In the genomic region with DNA sequence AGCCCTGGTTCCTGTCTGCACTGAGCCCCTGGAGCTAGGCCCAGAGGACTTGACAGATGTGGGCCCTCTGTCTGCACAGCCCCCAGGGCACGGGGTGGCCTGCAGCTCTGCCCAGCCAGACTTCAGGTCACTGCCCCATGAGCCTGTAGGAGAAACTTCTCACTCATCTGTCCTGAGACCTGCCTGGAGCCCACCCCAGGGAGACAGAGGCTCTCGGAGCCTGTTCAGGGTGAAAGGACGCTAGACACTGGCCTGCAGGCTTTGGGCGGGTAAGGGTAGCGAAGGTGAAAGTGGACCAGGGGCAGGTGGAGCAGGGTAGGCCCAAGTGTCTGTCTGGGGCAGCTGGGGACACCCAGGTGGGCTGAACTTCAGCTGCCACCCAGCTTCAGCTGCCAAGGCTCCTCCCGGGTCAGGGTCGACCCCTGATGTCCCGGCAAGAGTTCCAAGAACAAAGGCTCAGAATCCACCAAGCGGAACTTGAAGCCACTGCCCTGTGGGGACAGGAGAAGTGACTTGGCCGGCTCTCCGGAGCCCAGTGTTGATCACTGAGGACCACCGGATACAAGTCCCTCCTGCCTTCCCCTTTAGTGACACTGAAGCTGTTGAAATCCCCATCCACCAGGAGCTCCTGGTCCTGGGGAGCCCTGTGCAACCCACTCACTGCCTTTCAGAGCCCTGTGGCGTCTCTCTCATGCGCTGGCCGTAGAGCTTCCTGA, we compare ENCODE assay signal across 16 cellular contexts.
DNase-seq lines count a peak whose midpoint lies in the region; ATAC-seq, FAIRE-seq and TF ChIP-seq lines count a peak whose summit lies in the region.
"Had no signal": no experiment of that assay in that cellular context is flagged by ENCODE, and none has a peak within 500 bp of the region (broad histone marks: within the 10 kb centered on the region; RNA-seq: fewer than 3 reads in every experiment).

No MANE protein-coding gene starts in this region.

- H3K9me3 ChIP-seq in RWPE2 (ENCODE audit: severe bottlenecking) (no peaks in the 10 kb centered on the region), kidney (ENCODE audit: control insufficient read depth in 1 of 2, low read length in 2 of 2) (no peaks in the 10 kb centered on the region), psoas muscle (no peaks in the 10 kb centered on the region)
- H3K9me3 ChIP-seq: Caco-2, heart right ventricle, testis had no signal

- FAIRE-seq in kidney (lab: Jason Lieb, UNC), result no peak

- H3K27me3 ChIP-seq in RWPE2 (ENCODE audit: insufficient read depth, poor library complexity, severe bottlenecking) (no peaks in the 10 kb centered on the region), psoas muscle (ENCODE audit: insufficient read depth in 3 of 3, low read length in 2 of 3) (peaks cover 0 to 9% (median 4%) of the 10 kb centered on the region in 3 donors)
- H3K27me3 ChIP-seq: heart right ventricle, testis had no signal

- 82 to 92% (median 88%) methylated on average over 15 of the region's 15 CpGs for WGBS in psoas muscle, 3 donors

- H3K4me1 ChIP-seq in RWPE2 (ENCODE audit: insufficient read depth, poor library complexity, severe bottlenecking) (peaks cover 17% of the 10 kb centered on the region), kidney (ENCODE audit: control insufficient read depth in 1 of 2, insufficient read depth in 1 of 2, low read depth in 1 of 2, low read length in 2 of 2) (peaks cover 0 to 15% of the 10 kb centered on the region in 2 donors), psoas muscle (peaks cover 8% of the 10 kb centered on the region)

- H3K36me3 ChIP-seq in RWPE2 (ENCODE audit: low read depth) (no peaks in the 10 kb centered on the region), kidney (ENCODE audit: control insufficient read depth in 1 of 2, insufficient read depth in 2 of 2, low read length in 2 of 2) (no peaks in the 10 kb centered on the region), psoas muscle (ENCODE audit: insufficient read depth in 1 of 2, low read depth in 1 of 2) (no peaks in the 10 kb centered on the region)
- H3K36me3 ChIP-seq: heart right ventricle had no signal

- H3K4me3 ChIP-seq in RWPE2 (ENCODE audit: severe bottlenecking), result no peak overlapping the region
- no peak overlapping the region for H3K4me3 ChIP-seq in kidney (ENCODE audit: low read length in 2 of 2)
- H3K4me3 ChIP-seq in psoas muscle, result no peak overlapping the region
- H3K4me3 ChIP-seq: heart right ventricle, testis had no signal

- H3K27ac ChIP-seq in RWPE2 (ENCODE audit: poor library complexity, severe bottlenecking) (no peak overlapping the region), kidney (ENCODE audit: low read depth in 2 of 2, low read length in 2 of 2) (no peak overlapping the region), psoas muscle (no peak overlapping the region)
- H3K27ac ChIP-seq: testis, VCaP had no signal

- intact Hi-C loops in kidney (cut with DNase I), result loop anchor here (5.0 kb wide), 1 partner anchor 108 kb away; no protein-coding TSS in a partner anchor
- intact Hi-C loops in psoas muscle (cut with DNase I), result loop anchor here in 1 of 2 donors (5.0 kb wide), 1 partner anchor 338 kb away; no protein-coding TSS in a partner anchor

- ATAC-seq in RWPE2 (ENCODE audit: low read depth) (no peak), psoas muscle (no peak), HG03354 (IDR thresholded peaks at IDR 0.05; ENCODE audit: poor library complexity, severe bottlenecking, unreplicated experiment) (no peak), HG03175 (IDR thresholded peaks at IDR 0.05; ENCODE audit: unreplicated experiment) (no peak)
- ATAC-seq: heart right ventricle had no signal

- DNase-seq in HT-29 (ENCODE audit: low spot score) (peak; percentile 28), RWPE2 (ENCODE audit: low spot score) (peak; percentile 24), kidney (peak; percentile 66), psoas muscle (peak; percentile 7 to 29), COLO829 (ENCODE audit: low spot score) (no peak)
- DNase-seq: activated CD8-positive, alpha-beta memory T cell treated with anti-CD3 and anti-CD28 coated beads, Interleukin-2, amount 50 U/mL, for 48 hours; activated gamma-delta T cell treated with Interleukin-2 at 50 U/mL for 16 hours; NCI-H1105 treated with DMSO at 0.1 percent for 48 hours; NCI-H524 treated with DMSO at 0.1 percent for 48 hours; nephron progenitor cell; testis had no signal

- TF ChIP-seq CTCF in RWPE2 (IDR thresholded peaks at IDR 0.05; ENCODE audit: poor library complexity, severe bottlenecking), result no peak
- no peak for TF ChIP-seq CTCF in kidney (IDR thresholded peaks at IDR 0.05; ENCODE audit: borderline replicate concordance, extremely low read depth, insufficient read depth)
- no peak for TF ChIP-seq CTCF in psoas muscle (IDR thresholded peaks at IDR 0.05)

- H3K9ac ChIP-seq in kidney (ENCODE audit: low read length in 2 of 2), result no peak overlapping the region
